ENCODE assay signal across 8 cellular contexts in genomic region chrX:47232803-47233332, GRCh38. TPM values are rescaled to one million over a fixed set of nuclear protein-coding genes. Genes with fewer than 3 reads are reported as not detected.
DNase-seq lines count a peak whose midpoint lies in the region; ATAC-seq, FAIRE-seq and TF ChIP-seq lines count a peak whose summit lies in the region.

Gene USP11, plus strand, starts transcription at chrX:47233009. Its CDS starts 35 bp downstream, at chrX:47233044.

- TF ChIP-seq CTCF in A549 (IDR thresholded peaks at IDR 0.05) (no peak), Peyer's patch (IDR thresholded peaks at IDR 0.05) (no peak), neutrophil (IDR thresholded peaks at IDR 0.05) (no peak), uterus (IDR thresholded peaks at IDR 0.05) (no peak)

- H3K4me2 ChIP-seq in A549 = peak within 1 kb of the TSS; percentile 94

- no peak for TF ChIP-seq EP300 in A549 (IDR thresholded peaks at IDR 0.05)

- peak; percentile 64 for TF ChIP-seq POLR2A in A549 (IDR thresholded peaks at IDR 0.05; ENCODE audit: low read length)
- TF ChIP-seq POLR2A in Peyer's patch (IDR thresholded peaks at IDR 0.05) = peak in 1 of 2 donors; percentile 31
- TF ChIP-seq POLR2A in uterus (IDR thresholded peaks at IDR 0.05) = peak in 1 of 2 donors; percentile 60

- 0% methylated on average over 9 of the region's 46 CpGs for WGBS in A549 (ENCODE audit: missing lambda C conversion rate)

- no peak for TF ChIP-seq RAD21 in A549 (conservative IDR thresholded peaks at IDR 0.05 in 1 of 2, IDR thresholded peaks at IDR 0.05 in 1 of 2)

- CTCF ChIA-PET in A549 (lab: Yijun Ruan, JAX) = interaction anchor here (1.1 kb wide), 1 partner anchor 79 kb away, joined by 3 read pairs; no protein-coding TSS in a partner anchor

- DNase-seq in A549 (ENCODE audit: low read depth in 1 of 2, low spot score in 1 of 2) = peak; percentile 38 to 63
- peak in 2 of 3 donors; percentile 45 to 67 for DNase-seq in Peyer's patch
- peak; percentile 29 for DNase-seq in activated naive CD4-positive, alpha-beta T cell treated with anti-CD3 and anti-CD28 coated beads, Interleukin-2, amount 50 U/mL, for 16 hours
- peak; percentile 41 for DNase-seq in germinal center (ENCODE audit: low spot score)
- peak; percentile 58 to 63 for DNase-seq in uterus

- no peak for FAIRE-seq in A549 (lab: Jason Lieb, UNC)

- intact Hi-C loops in uterus (cut with DNase I; ENCODE audit: low total_unique reads) = no loop called here

- peaks cover 22% of the 10 kb centered on the region for H3K4me1 ChIP-seq in A549
- no peaks in the 10 kb centered on the region for H3K4me1 ChIP-seq in Peyer's patch
- peaks cover 4 to 12% of the 10 kb centered on the region in 2 experiments for H3K4me1 ChIP-seq in neutrophil (ENCODE audit: control insufficient read depth in 1 of 2, insufficient read depth in 1 of 2, low read depth in 1 of 2, low read length in 1 of 2)
- H3K4me1 ChIP-seq in uterus = peaks cover 0 to 4% of the 10 kb centered on the region in 2 donors

- H3K36me3 ChIP-seq in Peyer's patch = peaks cover 0 to 10% (median 0%) of the 10 kb centered on the region in 3 donors
- H3K36me3 ChIP-seq in neutrophil = peaks cover 10% of the 10 kb centered on the region
- H3K36me3 ChIP-seq in uterus = no peaks in the 10 kb centered on the region

- POLR2A ChIA-PET in A549 (lab: Yijun Ruan, JAX) = interaction anchor here (0.6 to 3.3 kb wide), 14 partner anchors 12 to 1635 kb away, joined by 3 to 43 read pairs (median 4); partner anchors contain the start of genes CDK16 and RBM3

- H3K9me3 ChIP-seq in A549 (no peaks in the 10 kb centered on the region), Peyer's patch (no peaks in the 10 kb centered on the region), neutrophil (no peaks in the 10 kb centered on the region), uterus (no peaks in the 10 kb centered on the region)

- H3K27me3 ChIP-seq in Peyer's patch = no peaks in the 10 kb centered on the region
- H3K27me3 ChIP-seq in neutrophil = no peaks in the 10 kb centered on the region
- no peaks in the 10 kb centered on the region for H3K27me3 ChIP-seq in uterus

- ATAC-seq in A549 = peak; percentile 60 to 74
- ATAC-seq in GM18511 (IDR thresholded peaks at IDR 0.05; ENCODE audit: unreplicated experiment) = peak; percentile 35
- peak; percentile 6 for ATAC-seq in HG03558 (IDR thresholded peaks at IDR 0.05; ENCODE audit: extremely low read depth, unreplicated experiment)

- H3K27ac ChIP-seq in A549 (peak within 1 kb of the TSS; percentile 93 to 95), Peyer's patch (peak within 1 kb of the TSS; percentile 90 to 100 (median 96)), neutrophil (peak within 1 kb of the TSS; percentile 99), uterus (peak within 1 kb of the TSS; percentile 96 to 98)

- H3K4me3 ChIP-seq in A549 (peak within 1 kb of the TSS; percentile 85), Peyer's patch (peak within 1 kb of the TSS; percentile 56 to 75 (median 66)), neutrophil (ENCODE audit: low read depth in 1 of 2, low read length in 1 of 2) (peak within 1 kb of the TSS; percentile 67 to 70), uterus (peak within 1 kb of the TSS; percentile 69 to 90)

TF ChIP-seq in A549, 52 proteins besides CTCF, POLR2A, EP300 and RAD21:
- TF ChIP-seq, protein P1, sequence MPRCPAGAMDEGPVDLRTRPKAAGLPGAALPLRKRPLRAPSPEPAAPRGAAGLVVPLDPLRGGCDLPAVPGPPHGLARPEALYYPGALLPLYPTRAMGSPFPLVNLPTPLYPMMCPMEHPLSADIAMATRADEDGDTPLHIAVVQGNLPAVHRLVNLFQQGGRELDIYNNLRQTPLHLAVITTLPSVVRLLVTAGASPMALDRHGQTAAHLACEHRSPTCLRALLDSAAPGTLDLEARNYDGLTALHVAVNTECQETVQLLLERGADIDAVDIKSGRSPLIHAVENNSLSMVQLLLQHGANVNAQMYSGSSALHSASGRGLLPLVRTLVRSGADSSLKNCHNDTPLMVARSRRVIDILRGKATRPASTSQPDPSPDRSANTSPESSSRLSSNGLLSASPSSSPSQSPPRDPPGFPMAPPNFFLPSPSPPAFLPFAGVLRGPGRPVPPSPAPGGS (IDR thresholded peaks at IDR 0.05) = peak; percentile 46; the same call in 1 of the 3 replicates
- peak; percentile 83; the same call in 1 of the 2 replicates for TF ChIP-seq E2F6 (IDR thresholded peaks at IDR 0.05; ENCODE audit: borderline replicate concordance, low read depth)
- no peak for TF ChIP-seq NPAS2 (CRISPR knock-in tag; IDR thresholded peaks at IDR 0.05; ENCODE audit: borderline replicate concordance)
- TF ChIP-seq EHF (CRISPR knock-in tag; IDR thresholded peaks at IDR 0.05) = peak; percentile 80; the same call in 1 of the 2 replicates
- peak; percentile 39; the same call in 1 of the 2 replicates for TF ChIP-seq GATA3 (IDR thresholded peaks at IDR 0.05; ENCODE audit: borderline replicate concordance)
- peak; percentile 78; the same call in 1 of the 2 replicates for TF ChIP-seq HOXB13 (CRISPR knock-in tag; IDR thresholded peaks at IDR 0.05; ENCODE audit: low read depth)
- peak; percentile 64; the same call in 1 of the 2 replicates for TF ChIP-seq FOSB (CRISPR knock-in tag; IDR thresholded peaks at IDR 0.05)
- 0 out of 2 replicates have a peak, but pooled peaks have one; percentile 24 for TF ChIP-seq RARB (CRISPR knock-in tag; IDR thresholded peaks at IDR 0.05)
- TF ChIP-seq, protein P2, sequence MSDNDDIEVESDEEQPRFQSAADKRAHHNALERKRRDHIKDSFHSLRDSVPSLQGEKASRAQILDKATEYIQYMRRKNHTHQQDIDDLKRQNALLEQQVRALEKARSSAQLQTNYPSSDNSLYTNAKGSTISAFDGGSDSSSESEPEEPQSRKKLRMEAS (IDR thresholded peaks at IDR 0.05) = peak; percentile 87
- peak; percentile 54; the same call in 1 of the 2 replicates for TF ChIP-seq HOXB5 (CRISPR knock-in tag; IDR thresholded peaks at IDR 0.05)
- TF ChIP-seq SMC3 (IDR thresholded peaks at IDR 0.05) = no peak
- TF ChIP-seq, protein P3, sequence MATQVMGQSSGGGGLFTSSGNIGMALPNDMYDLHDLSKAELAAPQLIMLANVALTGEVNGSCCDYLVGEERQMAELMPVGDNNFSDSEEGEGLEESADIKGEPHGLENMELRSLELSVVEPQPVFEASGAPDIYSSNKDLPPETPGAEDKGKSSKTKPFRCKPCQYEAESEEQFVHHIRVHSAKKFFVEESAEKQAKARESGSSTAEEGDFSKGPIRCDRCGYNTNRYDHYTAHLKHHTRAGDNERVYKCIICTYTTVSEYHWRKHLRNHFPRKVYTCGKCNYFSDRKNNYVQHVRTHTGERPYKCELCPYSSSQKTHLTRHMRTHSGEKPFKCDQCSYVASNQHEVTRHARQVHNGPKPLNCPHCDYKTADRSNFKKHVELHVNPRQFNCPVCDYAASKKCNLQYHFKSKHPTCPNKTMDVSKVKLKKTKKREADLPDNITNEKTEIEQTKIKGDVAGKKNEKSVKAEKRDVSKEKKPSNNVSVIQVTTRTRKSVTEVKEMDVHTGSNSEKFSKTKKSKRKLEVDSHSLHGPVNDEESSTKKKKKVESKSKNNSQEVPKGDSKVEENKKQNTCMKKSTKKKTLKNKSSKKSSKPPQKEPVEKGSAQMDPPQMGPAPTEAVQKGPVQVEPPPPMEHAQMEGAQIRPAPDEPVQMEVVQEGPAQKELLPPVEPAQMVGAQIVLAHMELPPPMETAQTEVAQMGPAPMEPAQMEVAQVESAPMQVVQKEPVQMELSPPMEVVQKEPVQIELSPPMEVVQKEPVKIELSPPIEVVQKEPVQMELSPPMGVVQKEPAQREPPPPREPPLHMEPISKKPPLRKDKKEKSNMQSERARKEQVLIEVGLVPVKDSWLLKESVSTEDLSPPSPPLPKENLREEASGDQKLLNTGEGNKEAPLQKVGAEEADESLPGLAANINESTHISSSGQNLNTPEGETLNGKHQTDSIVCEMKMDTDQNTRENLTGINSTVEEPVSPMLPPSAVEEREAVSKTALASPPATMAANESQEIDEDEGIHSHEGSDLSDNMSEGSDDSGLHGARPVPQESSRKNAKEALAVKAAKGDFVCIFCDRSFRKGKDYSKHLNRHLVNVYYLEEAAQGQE (IDR thresholded peaks at IDR 0.05) = no peak; the same call in 1 of the 2 replicates
- TF ChIP-seq PHF8 (IDR thresholded peaks at IDR 0.05; ENCODE audit: borderline replicate concordance, low read depth) = peak; percentile 63; the same call in 1 of the 2 replicates
- TF ChIP-seq, protein P4, sequence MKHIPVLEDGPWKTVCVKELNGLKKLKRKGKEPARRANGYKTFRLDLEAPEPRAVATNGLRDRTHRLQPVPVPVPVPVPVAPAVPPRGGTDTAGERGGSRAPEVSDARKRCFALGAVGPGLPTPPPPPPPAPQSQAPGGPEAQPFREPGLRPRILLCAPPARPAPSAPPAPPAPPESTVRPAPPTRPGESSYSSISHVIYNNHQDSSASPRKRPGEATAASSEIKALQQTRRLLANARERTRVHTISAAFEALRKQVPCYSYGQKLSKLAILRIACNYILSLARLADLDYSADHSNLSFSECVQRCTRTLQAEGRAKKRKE (CRISPR knock-in tag; IDR thresholded peaks at IDR 0.05; ENCODE audit: low read depth) = peak; percentile 78; the same call in 1 of the 2 replicates
TF ChIP-seq in A549: peak in this region for 11.

RNA-seq across cellular contexts. Expression of gene USP11, which starts in this region (rescaled TPM):
- polyA plus RNA-seq in A549 (2011; rRNA removed) = 35.6 and 36.6 TPM in 2 replicates
- polyA plus RNA-seq in A549 (2012; cell fraction: cytosol; rRNA removed) = 22.2 and 25.4 TPM in 2 replicates
- polyA plus RNA-seq in A549 (2012; cell fraction: nucleus; rRNA removed) = 74.3 and 83.3 TPM in 2 replicates
- polyA plus RNA-seq in A549 (2017; fragmentation: RNase III; extraction: RNeasy Plus Mini Kit Qiagen cat#74134 plus additional on column Dnase treatment) = 43.5 to 53.3 TPM (median 50.0 TPM) in 3 replicates
- 122 and 133 TPM in 2 replicates for polyA minus RNA-seq in A549 (2011; rRNA and poly(A)+ RNA removed)
- 10 to 100 TPM; 19.8 to 66.8 (median 27.3) TPM for total RNA-seq in Peyer's patch
- total RNA-seq in uterus = 100 to 1,000 TPM in 3 of 4 donors, 10 to 100 TPM in 1; 53.2 to 181 (median 135) TPM

Comparison
In these comparisons a context has a peak if more than half of its experiments do, and no peak if none do; other contexts are left out.
1. Peak in every context shown above with its lines: DNase-seq, ATAC-seq, H3K4me3 ChIP-seq and H3K27ac ChIP-seq.
2. ATAC-seq: peak in every context shown above with its lines; median percentile 67 in A549; 35 in GM18511; 6 in HG03558.